8 cellular contexts compared by ENCODE assay signal in the genomic region with DNA sequence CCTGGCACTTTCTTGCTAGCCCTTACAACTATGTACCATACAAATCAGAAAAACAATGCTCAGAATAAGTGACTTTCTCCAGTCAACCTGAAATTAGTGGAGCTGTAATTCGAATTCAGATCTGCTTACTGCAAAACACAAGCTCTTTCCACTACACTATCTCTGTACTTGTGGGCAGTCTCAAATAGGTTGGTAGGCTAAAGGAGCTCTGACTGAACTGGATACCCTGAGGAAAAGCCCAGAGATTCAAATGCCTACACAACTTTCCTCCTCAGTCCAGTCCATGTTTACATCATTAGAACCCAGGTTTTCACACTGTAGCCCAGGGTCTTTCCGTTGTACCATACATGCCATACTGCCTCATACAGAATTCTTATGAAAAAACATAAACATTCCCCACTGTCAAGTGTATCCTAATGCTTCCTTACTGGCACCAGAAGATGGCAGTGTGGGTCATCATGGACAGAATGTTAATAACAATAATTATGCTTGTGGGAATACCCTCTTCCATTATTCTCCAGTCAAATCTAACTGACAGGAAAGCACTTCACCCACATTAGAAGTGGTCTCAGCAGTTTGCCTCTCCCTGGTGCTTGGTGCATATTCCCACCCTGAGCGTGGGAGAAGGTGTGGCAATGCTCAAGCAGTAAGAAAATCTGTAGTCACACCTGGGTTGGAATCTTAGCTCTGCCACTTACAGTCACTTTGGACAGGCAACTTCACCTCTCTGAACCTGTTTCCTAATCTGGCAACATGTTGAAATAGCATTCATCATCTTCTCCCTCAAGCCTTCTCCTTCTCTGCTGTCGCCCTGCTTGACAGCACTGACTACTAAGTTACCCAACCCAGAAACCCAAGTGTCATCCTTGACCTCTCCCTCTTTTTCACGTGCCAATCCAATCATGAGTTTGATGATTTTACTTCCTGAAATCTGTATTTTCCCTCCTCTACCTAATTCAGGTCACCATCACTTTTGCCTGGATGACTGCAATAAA. TPM values are rescaled to one million over a fixed set of nuclear protein-coding genes. Genes with fewer than 3 reads are reported as not detected.
A peak's percentile ranks its signal among the peaks of the same experiment; 100 is the strongest.
DNase-seq lines count a peak whose midpoint lies in the region; ATAC-seq lines count a peak whose summit lies in the region.

No MANE protein-coding gene starts in this region.

- ATAC-seq in HG03565 (IDR thresholded peaks at IDR 0.05; ENCODE audit: unreplicated experiment) = no peak

- peak; percentile 5 for DNase-seq in activated gamma-delta T cell treated with anti-CD3 and anti-CD28 coated beads, Interleukin-2, amount 50 U/mL, for 16 hours (ENCODE audit: low read depth)
- no peak for DNase-seq in activated gamma-delta T cell treated with Interleukin-2 at 50 U/mL for 16 hours
- DNase-seq in NCI-H1105 (lab: John Stamatoyannopoulos, UW) = peak; percentile 58
- peak; percentile 56 for DNase-seq in SK-N-DZ (ENCODE audit: low spot score)
- peak; percentile 61 for DNase-seq in epidermal melanocyte (ENCODE audit: insufficient read length, low spot score)
- DNase-seq in myocyte (ENCODE audit: low read depth) = peak; percentile 70
- DNase-seq in activated CD8-positive, alpha-beta memory T cell treated with anti-CD3 and anti-CD28 coated beads for 24 hours = no peak

RNA-seq across cellular contexts. Expression of a gene that starts 14.4 kb away (rescaled TPM):
- polyA plus RNA-seq in SK-N-DZ (2014; cell fraction: cytosol; rRNA removed) = 9.3 and 9.9 TPM in 2 replicates
- 6.0 and 7.6 TPM in 2 replicates for polyA plus RNA-seq in SK-N-DZ (2014; cell fraction: nucleus; rRNA removed)
- total RNA-seq in myocyte = 17.0 and 18.2 TPM in 2 replicates
- 11.4 TPM for polyA plus RNA-seq in myocyte (2012)

Comparison
In these comparisons a context has a peak if more than half of its experiments do, and no peak if none do; other contexts are left out.
1. DNase-seq: peak in activated gamma-delta T cell treated with anti-CD3 and anti-CD28 coated beads, Interleukin-2, amount 50 U/mL, for 16 hours (single experiment), NCI-H1105 (single experiment), SK-N-DZ (single experiment), epidermal melanocyte (single experiment) and myocyte (single experiment); none in activated gamma-delta T cell treated with Interleukin-2 at 50 U/mL for 16 hours (single experiment) and activated CD8-positive, alpha-beta memory T cell treated with anti-CD3 and anti-CD28 coated beads for 24 hours (single experiment).